In the genomic region with DNA sequence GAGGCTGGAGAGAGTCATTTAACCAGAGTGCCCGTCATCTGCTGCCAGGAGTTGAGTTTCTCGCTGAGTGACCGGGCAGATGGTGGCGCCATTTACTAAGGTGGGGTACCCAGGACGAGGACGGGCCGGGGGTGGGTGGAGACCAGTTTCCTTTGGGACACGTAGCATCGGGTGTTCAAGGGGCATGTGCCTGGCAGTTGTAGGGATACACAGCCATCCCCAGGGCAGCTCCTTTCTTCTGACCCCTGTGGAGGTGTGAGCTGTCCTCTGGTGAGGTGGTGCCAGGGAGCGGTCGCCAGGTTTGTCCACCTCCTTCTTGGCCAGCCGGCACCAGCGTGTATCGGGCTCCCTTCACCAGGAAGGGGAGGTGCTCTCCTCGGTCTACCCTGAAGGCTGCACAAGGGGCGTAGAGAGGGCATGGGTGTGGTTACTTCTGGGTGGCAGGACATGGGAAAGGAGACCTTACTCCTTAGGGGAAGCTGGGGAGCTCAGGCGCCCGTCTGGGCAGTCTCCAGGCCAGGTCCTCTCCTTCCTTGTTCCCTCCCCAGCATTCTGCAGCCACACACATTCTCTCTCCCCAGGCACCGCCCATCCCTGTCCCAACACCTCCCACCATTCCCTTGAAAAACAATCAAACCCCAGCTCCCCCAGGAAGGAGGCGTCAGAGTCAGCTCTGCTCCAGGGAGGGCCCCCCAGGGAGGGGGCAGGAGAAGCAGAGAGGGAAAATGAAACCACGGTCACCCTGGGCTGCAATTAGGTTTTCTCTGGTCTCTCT, we compare ENCODE assay signal across 8 cellular contexts. TPM values are rescaled to one million over a fixed set of nuclear protein-coding genes. Genes with fewer than 3 reads are reported as not detected.
A peak's percentile ranks its signal among the peaks of the same experiment; 100 is the strongest.
DNase-seq lines count a peak whose midpoint lies in the region; ATAC-seq and TF ChIP-seq lines count a peak whose summit lies in the region.

No MANE protein-coding gene starts in this region.

- peak; percentile 71 for DNase-seq in DMS114 treated with DMSO at 0.1 percent for 48 hours (lab: John Stamatoyannopoulos, UW; ENCODE audit: unreplicated experiment)
- peak; percentile 74 for DNase-seq in KBM-7
- peak; percentile 41 to 88 for DNase-seq in ascending aorta (ENCODE audit: low spot score in 2 of 2)
- peak; percentile 86 for DNase-seq in left ventricle myocardium superior

- no peaks in the 10 kb centered on the region for H4K20me1 ChIP-seq in SU-DHL-6 (ENCODE audit: low read depth, low read length)

- TF ChIP-seq CTCF in SU-DHL-6 (IDR thresholded peaks at IDR 0.05; ENCODE audit: insufficient read depth, low read length, poor library complexity, severe bottlenecking) (peak; percentile 46), ascending aorta (IDR thresholded peaks at IDR 0.05) (peak; percentile 55 to 79 (median 64))

- in situ Hi-C loops in KBM-7 (cut with MboI; ENCODE audit: low pct_unique_long_range_greater_than_20kb, low sequenced_read_pairs), result loop anchor here (25.0 kb wide), 2 partner anchors 285 to 485 kb away; no protein-coding TSS in a partner anchor

- peak overlapping the region; percentile 38; the same call in 1 of the 2 replicates for H3K9ac ChIP-seq in SU-DHL-6 (ENCODE audit: low read length)
- H3K9ac ChIP-seq in rectal smooth muscle tissue (ENCODE audit: low read length), result peak overlapping the region; percentile 20

- H3F3A ChIP-seq in SU-DHL-6 (ENCODE audit: insufficient read depth), result no peaks in the 10 kb centered on the region; the same call in 1 of the 2 replicates

- peaks cover 0 to 19% of the 10 kb centered on the region in 2 donors for H3K4me1 ChIP-seq in ascending aorta
- H3K4me1 ChIP-seq in rectal smooth muscle tissue (ENCODE audit: control insufficient read depth, insufficient read depth, low read length), result peaks cover 7% of the 10 kb centered on the region

- ATAC-seq in left ventricle myocardium superior (peak; percentile 69), GM18907 (IDR thresholded peaks at IDR 0.05; ENCODE audit: unreplicated experiment) (no peak), HG02970 (IDR thresholded peaks at IDR 0.05; ENCODE audit: low FRiP score, unreplicated experiment) (no peak)

- peak overlapping the region; percentile 47 for H3K4me2 ChIP-seq in SU-DHL-6 (ENCODE audit: low read depth, low read length, poor library complexity, severe bottlenecking)

- H3K36me3 ChIP-seq in SU-DHL-6 (ENCODE audit: low read length) (no peaks in the 10 kb centered on the region), ascending aorta (no peaks in the 10 kb centered on the region), rectal smooth muscle tissue (ENCODE audit: control insufficient read depth, insufficient read depth, low read length) (no peaks in the 10 kb centered on the region)

- no peaks in the 10 kb centered on the region for H3K79me2 ChIP-seq in SU-DHL-6 (ENCODE audit: insufficient read depth, low read length)

- H3K27ac ChIP-seq in SU-DHL-6 (ENCODE audit: low read depth, low read length), result no peak overlapping the region
- H3K27ac ChIP-seq in ascending aorta, result peak overlapping the region; percentile 75 to 90
- peak overlapping the region; percentile 88 for H3K27ac ChIP-seq in rectal smooth muscle tissue (ENCODE audit: low read depth, low read length)

- H3K9me3 ChIP-seq in SU-DHL-6 (ENCODE audit: insufficient read depth, low read length), result no peaks in the 10 kb centered on the region
- no peaks in the 10 kb centered on the region for H3K9me3 ChIP-seq in ascending aorta

- no peaks in the 10 kb centered on the region for H3K9me2 ChIP-seq in SU-DHL-6 (replicated peaks; ENCODE audit: insufficient read depth, low read length)

- H3K4me3 ChIP-seq in SU-DHL-6 (ENCODE audit: insufficient read depth, low read length, poor library complexity, severe bottlenecking) (peak overlapping the region; percentile 8), ascending aorta (peak overlapping the region; percentile 63 to 68), rectal smooth muscle tissue (ENCODE audit: low read length) (peak overlapping the region; percentile 80)

- H3K27me3 ChIP-seq in SU-DHL-6 (ENCODE audit: low read length) (no peaks in the 10 kb centered on the region), ascending aorta (no peaks in the 10 kb centered on the region), rectal smooth muscle tissue (ENCODE audit: control insufficient read depth, insufficient read depth, low read length) (no peaks in the 10 kb centered on the region)

- H2AFZ ChIP-seq in SU-DHL-6 (ENCODE audit: low read depth, low read length, severe bottlenecking), result peak overlapping the region; percentile 82

- intact Hi-C loops in ascending aorta (cut with DNase I) (loop anchor here (1.0 to 5.0 kb wide), 5 partner anchors 113 to 497 kb away; no protein-coding TSS in a partner anchor), left ventricle myocardium superior (cut with micrococcal nuclease) (loop anchor here (5.0 kb wide), 1 partner anchor 295 kb away; no protein-coding TSS in a partner anchor)

RNA-seq across cellular contexts. Expression of a gene that starts 10.3 kb away (rescaled TPM):
- total RNA-seq in ascending aorta, result not detected
- total RNA-seq in left ventricle myocardium superior, result 17,299 TPM

RNA-seq across cellular contexts. Expression of a gene that starts 20.8 kb away (rescaled TPM):
- 6.4 TPM for total RNA-seq in ascending aorta
- total RNA-seq in left ventricle myocardium superior, result 5.2 TPM

Comparison
In these comparisons a context has a peak if more than half of its experiments do, and no peak if none do; other contexts are left out.
1. H3K4me3 ChIP-seq: peak in every context shown above with its lines; median percentile 80 in rectal smooth muscle tissue; 66 in ascending aorta; 8 in SU-DHL-6.
2. RNA of a gene that starts 10.3 kb away (total RNA-seq): 17,299 TPM in left ventricle myocardium superior (single experiment); not detected in ascending aorta (single experiment); every median in the first group is over 1,000 times any median in the second.
3. Peak in every context shown above with its lines, with median percentiles within 50 percentile points of each other: DNase-seq.